ENCODE assay signal across 8 cellular contexts in genomic region chr17:77331161-77331864, GRCh38.
DNase-seq lines count a peak whose midpoint lies in the region; FAIRE-seq and TF ChIP-seq lines count a peak whose summit lies in the region.

No MANE protein-coding gene starts in this region.

- in situ Hi-C loops in GM23248 (cut with MboI): no loop called here

- H3K79me2 ChIP-seq in GM23248 (ENCODE audit: insufficient read depth): peaks cover 96% of the 10 kb centered on the region

- peak; percentile 92 for DNase-seq in Daoy (ENCODE audit: low read depth)
- DNase-seq in GM23248: peak; percentile 95
- peak; percentile 38 for DNase-seq in LNCaP clone FGC (ENCODE audit: low read depth)
- peak; percentile 79 for DNase-seq in RCC 7860 (ENCODE audit: low spot score)
- peak; percentile 91 to 98 for DNase-seq in activated T-helper 1 cell treated with anti-CD3 and anti-CD28 coated beads, Interleukin-2, amount 50 U/mL, for 16 hours (ENCODE audit: low read depth in 1 of 2, low spot score in 1 of 2)
- DNase-seq in fibroblast of the aortic adventitia (ENCODE audit: low read depth): peak; percentile 91
- DNase-seq in neuronal stem cell (ENCODE audit: low spot score): peak; percentile 86
- DNase-seq in stromal cell of bone marrow (ENCODE audit: low read depth): peak; percentile 81

- H3K4me2 ChIP-seq in GM23248 (ENCODE audit: unreplicated experiment): peak overlapping the region; percentile 2
- no peak overlapping the region for H3K4me2 ChIP-seq in neuronal stem cell (ENCODE audit: insufficient read depth, low read length, poor library complexity, severe bottlenecking)

- H4K91ac ChIP-seq in neuronal stem cell (ENCODE audit: low read depth, low read length, poor library complexity): no peak overlapping the region

- H2BK120ac ChIP-seq in neuronal stem cell (ENCODE audit: low read depth, low read length): no peak overlapping the region

- peak; percentile 94 for TF ChIP-seq CTCF in LNCaP clone FGC (IDR thresholded peaks at IDR 0.05; ENCODE audit: control insufficient read depth, extremely low read depth, insufficient read depth)
- TF ChIP-seq CTCF in fibroblast of the aortic adventitia (IDR thresholded peaks at IDR 0.05; ENCODE audit: insufficient read depth, low read length): peak; percentile 93

- H2AFZ ChIP-seq in GM23248 (no peak overlapping the region), neuronal stem cell (ENCODE audit: low read length) (peak overlapping the region; percentile 96)

- H3K14ac ChIP-seq in neuronal stem cell (ENCODE audit: low read length): no peak overlapping the region

- peaks cover 5% of the 10 kb centered on the region; the same call in 1 of the 2 replicates for H3K36me3 ChIP-seq in GM23248 (ENCODE audit: low read depth)
- H3K36me3 ChIP-seq in neuronal stem cell (replicated peaks in 1 of 2; ENCODE audit: control insufficient read depth in 2 of 2, insufficient read depth in 2 of 2, low read length in 2 of 2): no peaks in the 10 kb centered on the region

- no peaks in the 10 kb centered on the region for H3K27me3 ChIP-seq in GM23248 (replicated peaks; ENCODE audit: insufficient read depth)
- no peaks in the 10 kb centered on the region for H3K27me3 ChIP-seq in neuronal stem cell (ENCODE audit: control insufficient read depth in 3 of 3, insufficient read depth in 3 of 3, low read depth in 1 of 3, low read length in 3 of 3)

- peak overlapping the region; percentile 99 for H3K4ac ChIP-seq in neuronal stem cell (ENCODE audit: low read length)

- H2BK12ac ChIP-seq in neuronal stem cell (ENCODE audit: low read length): peak overlapping the region; percentile 94

- no peak overlapping the region for H2AK5ac ChIP-seq in neuronal stem cell (ENCODE audit: low read depth, low read length)

- WGBS in GM23248 (ENCODE audit: low coverage in 1 of 2, low lambda C conversion rate in 2 of 2, missing lambda C conversion rate in 2 of 2), 2 experiments: 14% methylated on average over 18 to 24 of the region's 24 CpGs
- no CpG with 5 or more reads among the region's 24 CpGs for WGBS in neuronal stem cell (ENCODE audit: extremely low coverage in 2 of 2, insufficient read length in 2 of 2, insufficient replicate concordance in 1 of 2), 2 donors

- no peaks in the 10 kb centered on the region for H4K20me1 ChIP-seq in GM23248 (ENCODE audit: insufficient read depth)

- H3K27ac ChIP-seq in GM23248 (peak overlapping the region; percentile 91), neuronal stem cell (replicated peaks; ENCODE audit: low read length) (no peak overlapping the region)

- H3K4me1 ChIP-seq in GM23248 (ENCODE audit: insufficient read depth): peaks cover 30% of the 10 kb centered on the region
- H3K4me1 ChIP-seq in neuronal stem cell (ENCODE audit: control insufficient read depth in 2 of 2, insufficient read depth in 1 of 2, low read depth in 1 of 2, low read length in 2 of 2): peaks cover 3 to 4% of the 10 kb centered on the region in 2 donors

- no peak overlapping the region for H4K8ac ChIP-seq in neuronal stem cell (ENCODE audit: low read depth, low read length)

- peak overlapping the region; percentile 31 for H3K23ac ChIP-seq in neuronal stem cell (ENCODE audit: low read depth, low read length, poor library complexity)

- H3K18ac ChIP-seq in neuronal stem cell (ENCODE audit: low read length): peak overlapping the region; percentile 96

- H3K9ac ChIP-seq in GM23248 (peak overlapping the region; percentile 55), neuronal stem cell (ENCODE audit: low read depth, low read length, poor library complexity) (no peak overlapping the region)

- peaks cover 56% of the 10 kb centered on the region for H3F3A ChIP-seq in GM23248 (ENCODE audit: insufficient read depth)

- H2BK5ac ChIP-seq in neuronal stem cell (ENCODE audit: low read length): no peak overlapping the region

- no peaks in the 10 kb centered on the region for H3K9me2 ChIP-seq in GM23248 (ENCODE audit: insufficient read depth)

- H3K4me3 ChIP-seq in GM23248 (no peak overlapping the region), LNCaP clone FGC (ENCODE audit: low read depth, low read length) (no peak overlapping the region), fibroblast of the aortic adventitia (ENCODE audit: low read depth, low read length) (peak overlapping the region; percentile 22), neuronal stem cell (ENCODE audit: low read length in 2 of 2) (peak overlapping the region in 1 of 2 donors; percentile 29)

- no peaks in the 10 kb centered on the region for H3K79me1 ChIP-seq in neuronal stem cell (ENCODE audit: low read depth, low read length)

- FAIRE-seq in RCC 7860 (lab: Jason Lieb, UNC): peak; percentile 46

- peak overlapping the region; percentile 85 for H2BK15ac ChIP-seq in neuronal stem cell (ENCODE audit: low read length)

- H3K9me3 ChIP-seq in GM23248 (ENCODE audit: low read depth) (no peaks in the 10 kb centered on the region), neuronal stem cell (replicated peaks in 1 of 2; ENCODE audit: control insufficient read depth in 2 of 2, insufficient read depth in 1 of 2, low read depth in 1 of 2, low read length in 2 of 2) (no peaks in the 10 kb centered on the region)

Comparison
In these comparisons a context has a peak if more than half of its experiments do, and no peak if none do; other contexts are left out.
1. DNase-seq: peak in every context shown above with its lines; median percentile 95 in GM23248; 94 in activated T-helper 1 cell treated with anti-CD3 and anti-CD28 coated beads, Interleukin-2, amount 50 U/mL, for 16 hours; 92 in Daoy; 91 in fibroblast of the aortic adventitia; 86 in neuronal stem cell; 81 in stromal cell of bone marrow; 79 in RCC 7860; 38 in LNCaP clone FGC.